8 cellular contexts compared by ENCODE assay signal in genomic region chr7:103074519-103075336, GRCh38. TPM values are rescaled to one million over a fixed set of nuclear protein-coding genes. Genes with fewer than 3 reads are reported as not detected.
DNase-seq lines count a peak whose midpoint lies in the region; ATAC-seq, FAIRE-seq and TF ChIP-seq lines count a peak whose summit lies in the region.

Gene ARMC10, plus strand, starts transcription at chr7:103075140. Its CDS starts 133 bp downstream, at chr7:103075273.
Gene FBXL13, minus strand, starts transcription at chr7:103074796.

- peak in 1 of 3 donors; percentile 7 for TF ChIP-seq POLR2A in spleen (IDR thresholded peaks at IDR 0.05)

- H3K27ac ChIP-seq in WERI-Rb-1 (peak within 1 kb of the TSS; percentile 86), spleen (peak within 1 kb of the TSS; percentile 85 to 96 (median 94))

- DNase-seq in AG08395 (ENCODE audit: low spot score) = peak; percentile 91
- DNase-seq in NCI-H2196 (lab: John Stamatoyannopoulos, UW; ENCODE audit: unreplicated experiment) = peak; percentile 96
- peak; percentile 91 for DNase-seq in WERI-Rb-1
- peak; percentile 89 for DNase-seq in bronchial epithelial cell (ENCODE audit: low read depth)
- peak; percentile 89 for DNase-seq in inferior parietal cortex (ENCODE audit: extremely low spot score)
- DNase-seq in spleen = peak; percentile 98

- H3K4me3 ChIP-seq in WERI-Rb-1 (ENCODE audit: low read depth, low read length) = peak within 1 kb of the TSS; percentile 77
- peak within 1 kb of the TSS; percentile 64 for H3K4me3 ChIP-seq in bronchial epithelial cell (ENCODE audit: low read depth, low read length)
- peak within 1 kb of the TSS; percentile 33 to 94 (median 82) for H3K4me3 ChIP-seq in spleen

- H3K9me3 ChIP-seq in WERI-Rb-1 (ENCODE audit: severe bottlenecking) = no peaks in the 10 kb centered on the region
- no peaks in the 10 kb centered on the region for H3K9me3 ChIP-seq in spleen

- peak; percentile 93 for ATAC-seq in GM18907 (IDR thresholded peaks at IDR 0.05; ENCODE audit: unreplicated experiment)
- peak; percentile 87 for ATAC-seq in HG03139 (IDR thresholded peaks at IDR 0.05; ENCODE audit: unreplicated experiment)

- 1 to 4% (median 1%) methylated on average over 32 to 83 of the region's 83 CpGs for WGBS in spleen, 5 donors

- H3K27me3 ChIP-seq in WERI-Rb-1 (ENCODE audit: insufficient read depth, low read depth, severe bottlenecking) = no peaks in the 10 kb centered on the region
- no peaks in the 10 kb centered on the region for H3K27me3 ChIP-seq in bronchial epithelial cell (ENCODE audit: control insufficient read depth, insufficient read depth, low read length)
- no peaks in the 10 kb centered on the region for H3K27me3 ChIP-seq in spleen (replicated peaks in 1 of 7)

- 0 out of 2 replicates have a peak, but pooled peaks have one; percentile 2 for TF ChIP-seq CTCF in WERI-Rb-1 (IDR thresholded peaks at IDR 0.05; ENCODE audit: low read depth, low read length)
- peak; percentile 38 for TF ChIP-seq CTCF in bronchial epithelial cell (IDR thresholded peaks at IDR 0.05; ENCODE audit: insufficient read depth, low read length, severe bottlenecking)
- peak in 9 of 11 experiments; percentile 18 to 74 (median 53) for TF ChIP-seq CTCF in spleen (IDR thresholded peaks at IDR 0.05 in 8 of 11, conservative IDR thresholded peaks at IDR 0.05 in 3 of 11)

- FAIRE-seq in bronchial epithelial cell (lab: Jason Lieb, UNC) = peak; percentile 90

- intact Hi-C loops in spleen (cut with DNase I; ENCODE audit: low total_unique reads) = no loop called here

- H3K36me3 ChIP-seq in WERI-Rb-1 = no peaks in the 10 kb centered on the region; the same call in none of the 2 replicates
- H3K36me3 ChIP-seq in bronchial epithelial cell (ENCODE audit: control insufficient read depth, insufficient read depth, low read length) = peaks cover 3% of the 10 kb centered on the region
- no peaks in the 10 kb centered on the region for H3K36me3 ChIP-seq in spleen

- peaks cover 10 to 50% (median 34%) of the 10 kb centered on the region in 6 donors for H3K4me1 ChIP-seq in spleen

RNA-seq across cellular contexts. Expression of gene ARMC10, which starts in this region (rescaled TPM):
- total RNA-seq in bronchial epithelial cell = 40.1 and 46.6 TPM in 2 replicates
- total RNA-seq in spleen = 10 to 100 TPM; 24.3 to 29.8 (median 27.3) TPM
- 10 to 100 TPM; 11.7 to 21.0 (median 17.2) TPM for polyA plus RNA-seq in spleen

RNA-seq across cellular contexts. Expression of gene FBXL13, which starts in this region (rescaled TPM):
- total RNA-seq in bronchial epithelial cell (0.13 and 0.26 TPM in 2 replicates), spleen (1 to 10 TPM; 1.6 to 6.6 (median 2.7) TPM)
- polyA plus RNA-seq in spleen = under 1 TPM; 0.09 to 0.20 (median 0.16) TPM

Comparison
In these comparisons a context has a peak if more than half of its experiments do, and no peak if none do; other contexts are left out.
1. Peak in every context shown above with its lines: DNase-seq, ATAC-seq, H3K4me3 ChIP-seq and H3K27ac ChIP-seq.
2. CTCF ChIP-seq: peak in every context shown above with its lines; median percentile 53 in spleen; 38 in bronchial epithelial cell; 2 in WERI-Rb-1.